In the genomic region with DNA sequence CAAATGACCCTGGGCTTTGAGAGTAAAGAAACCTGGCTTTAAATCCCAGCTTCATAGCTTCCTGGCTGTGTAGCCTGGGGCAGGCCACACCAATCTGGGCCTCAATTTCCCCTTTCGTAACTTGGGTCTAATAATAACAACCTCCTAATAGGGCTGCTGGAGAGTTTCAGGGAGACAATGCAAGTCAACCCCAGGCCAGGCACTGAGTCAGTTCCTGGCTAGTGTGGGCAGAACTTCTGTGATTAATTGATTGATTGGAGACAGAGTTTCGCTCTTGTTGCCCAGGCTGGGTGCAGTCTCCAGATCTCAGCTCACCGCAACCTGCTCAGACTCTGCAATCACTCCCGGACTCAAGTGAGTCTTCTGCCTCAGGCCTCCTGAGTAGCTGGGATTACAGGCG, we compare ENCODE assay signal across 14 cellular contexts. TPM values are rescaled to one million over a fixed set of nuclear protein-coding genes. Genes with fewer than 3 reads are reported as not detected.
A peak's percentile ranks its signal among the peaks of the same experiment; 100 is the strongest.
DNase-seq lines count a peak whose midpoint lies in the region; ATAC-seq lines count a peak whose summit lies in the region.
"Had no signal": no experiment of that assay in that cellular context is flagged by ENCODE, and none has a peak within 500 bp of the region (broad histone marks: within the 10 kb centered on the region; RNA-seq: fewer than 3 reads in every experiment).

No MANE protein-coding gene starts in this region.

- peak overlapping the region; percentile 80 for H3K27ac Mint-ChIP-seq in stimulated activated naive CD8-positive, alpha-beta T cell treated with anti-CD3 and anti-CD28 coated beads, Interleukin-15, Interleukin-2, amounts not matched to agents 100 ng/mL and 50 ng/mL, for 24 hours
- peak overlapping the region; percentile 82 for H3K27ac Mint-ChIP-seq in activated CD4-positive, alpha-beta memory T cell treated with anti-CD3 and anti-CD28 coated beads for 36 hours
- peak overlapping the region; percentile 93 to 99 (median 98) for H3K27ac Mint-ChIP-seq in immature natural killer cell

- no peak for ATAC-seq in stimulated activated naive CD8-positive, alpha-beta T cell treated with anti-CD3 and anti-CD28 coated beads, Interleukin-15, Interleukin-2, amounts not matched to agents 100 U/mL and 50 U/mL, for 24 hours
- no peak for ATAC-seq in GM21529 (IDR thresholded peaks at IDR 0.05; ENCODE audit: unreplicated experiment)
- no peak for ATAC-seq in GM18519 (IDR thresholded peaks at IDR 0.05; ENCODE audit: low FRiP score, unreplicated experiment)
- ATAC-seq: heart left ventricle had no signal

- H3K36me3 Mint-ChIP-seq in stimulated activated naive CD8-positive, alpha-beta T cell treated with anti-CD3 and anti-CD28 coated beads, Interleukin-15, Interleukin-2, amounts not matched to agents 100 ng/mL and 50 ng/mL, for 24 hours (ENCODE audit: low read depth) = peaks cover 10% of the 10 kb centered on the region
- H3K36me3 Mint-ChIP-seq in activated CD4-positive, alpha-beta memory T cell treated with anti-CD3 and anti-CD28 coated beads for 36 hours = peaks cover 15% of the 10 kb centered on the region
- H3K36me3 Mint-ChIP-seq in immature natural killer cell = peaks cover 4 to 7% (median 5%) of the 10 kb centered on the region in 3 donors

- H3K27me3 Mint-ChIP-seq in stimulated activated naive CD8-positive, alpha-beta T cell treated with anti-CD3 and anti-CD28 coated beads, Interleukin-15, Interleukin-2, amounts not matched to agents 100 ng/mL and 50 ng/mL, for 24 hours = no peaks in the 10 kb centered on the region
- H3K27me3 Mint-ChIP-seq in activated CD4-positive, alpha-beta memory T cell treated with anti-CD3 and anti-CD28 coated beads for 36 hours = no peaks in the 10 kb centered on the region
- peaks cover 28 to 37% (median 34%) of the 10 kb centered on the region in 3 donors for H3K27me3 Mint-ChIP-seq in immature natural killer cell (ENCODE audit: low read depth in 3 of 3)

- no peak overlapping the region for H3K4me3 Mint-ChIP-seq in stimulated activated naive CD8-positive, alpha-beta T cell treated with anti-CD3 and anti-CD28 coated beads, Interleukin-15, Interleukin-2, amounts not matched to agents 100 ng/mL and 50 ng/mL, for 24 hours
- H3K4me3 Mint-ChIP-seq in activated CD4-positive, alpha-beta memory T cell treated with anti-CD3 and anti-CD28 coated beads for 36 hours = peak overlapping the region; percentile 5
- H3K4me3 Mint-ChIP-seq in immature natural killer cell = peak overlapping the region; percentile 42 to 100 (median 62)

- DNase-seq in stimulated activated naive CD8-positive, alpha-beta T cell treated with anti-CD3 and anti-CD28 coated beads, Interleukin-15, Interleukin-2, amounts not matched to agents 100 U/mL and 50 U/mL, for 24 hours = no peak
- no peak for DNase-seq in activated CD4-positive, alpha-beta memory T cell treated with anti-CD3 and anti-CD28 coated beads for 36 hours
- DNase-seq in immature natural killer cell (no peak), NCI-H446 (lab: John Stamatoyannopoulos, UW) (no peak), cardiac septum (ENCODE audit: low spot score) (no peak)
- DNase-seq: heart left ventricle, NCI-H1694 treated with DMSO at 0.1 percent for 48 hours, NCI-H446 treated with DMSO at 0.1 percent for 48 hours, SHP77 treated with DMSO at 0.1 percent for 48 hours had no signal

- CTCF ChIA-PET in activated CD4-positive, alpha-beta memory T cell treated with anti-CD3 and anti-CD28 coated beads for 36 hours (lab: Charles Lee) = interaction anchor here (1.0 to 6.6 kb wide), 3 partner anchors 14 to 87 kb away, joined by 3 to 131 read pairs (median 56); a partner anchor contains a TSS

- intact Hi-C loops in activated CD4-positive, alpha-beta memory T cell treated with anti-CD3 and anti-CD28 coated beads for 36 hours (cut with micrococcal nuclease) = no loop called here
- intact Hi-C loops in cardiac septum (cut with DNase I) = no loop called here

- H3K9me3 Mint-ChIP-seq in stimulated activated naive CD8-positive, alpha-beta T cell treated with anti-CD3 and anti-CD28 coated beads, Interleukin-15, Interleukin-2, amounts not matched to agents 100 ng/mL and 50 ng/mL, for 24 hours = no peaks in the 10 kb centered on the region
- H3K9me3 Mint-ChIP-seq in activated CD4-positive, alpha-beta memory T cell treated with anti-CD3 and anti-CD28 coated beads for 36 hours = no peaks in the 10 kb centered on the region
- peaks cover 0 to 1% (median 0%) of the 10 kb centered on the region in 6 donors for H3K9me3 Mint-ChIP-seq in immature natural killer cell

- H3K4me1 Mint-ChIP-seq in stimulated activated naive CD8-positive, alpha-beta T cell treated with anti-CD3 and anti-CD28 coated beads, Interleukin-15, Interleukin-2, amounts not matched to agents 100 ng/mL and 50 ng/mL, for 24 hours (ENCODE audit: low read depth) = peaks cover 77% of the 10 kb centered on the region
- H3K4me1 Mint-ChIP-seq in activated CD4-positive, alpha-beta memory T cell treated with anti-CD3 and anti-CD28 coated beads for 36 hours (ENCODE audit: low read depth) = peaks cover 63% of the 10 kb centered on the region
- peaks cover 76 to 79% of the 10 kb centered on the region in 2 donors for H3K4me1 Mint-ChIP-seq in immature natural killer cell

- POLR2A ChIA-PET in activated CD4-positive, alpha-beta memory T cell treated with anti-CD3 and anti-CD28 coated beads for 36 hours (lab: Charles Lee) = no interaction called here

RNA-seq across cellular contexts. Expression of a gene that starts 3.4 kb away (rescaled TPM):
- total RNA-seq in activated CD4-positive, alpha-beta memory T cell treated with anti-CD3 and anti-CD28 coated beads for 36 hours = 10 to 100 TPM; 34.5 to 35.3 TPM
- polyA plus RNA-seq in immature natural killer cell = 10 to 100 TPM; 16.9 to 86.2 (median 18.7) TPM
- 16.0 TPM for total RNA-seq in cardiac septum
- total RNA-seq: HT1080, M059J had no signal

RNA-seq across cellular contexts. Expression of a gene that starts 4.0 kb away (rescaled TPM):
- 10 to 100 TPM; 99.4 to 99.6 TPM for total RNA-seq in activated CD4-positive, alpha-beta memory T cell treated with anti-CD3 and anti-CD28 coated beads for 36 hours
- polyA plus RNA-seq in immature natural killer cell = 10 to 100 TPM; 44.6 to 83.1 (median 58.1) TPM
- total RNA-seq in cardiac septum = 48.7 TPM

RNA-seq across cellular contexts. Expression of a gene that starts 20.9 kb away (rescaled TPM):
- 10 to 100 TPM; 80.0 to 83.9 TPM for total RNA-seq in activated CD4-positive, alpha-beta memory T cell treated with anti-CD3 and anti-CD28 coated beads for 36 hours
- 10 to 100 TPM; 77.3 to 97.7 (median 89.1) TPM for polyA plus RNA-seq in immature natural killer cell
- 36.5 TPM for total RNA-seq in cardiac septum

RNA-seq across cellular contexts. Expression of a gene that starts 46.7 kb away (rescaled TPM):
- 10 to 100 TPM; 12.7 to 16.2 TPM for total RNA-seq in activated CD4-positive, alpha-beta memory T cell treated with anti-CD3 and anti-CD28 coated beads for 36 hours
- 10 to 100 TPM; 38.9 to 55.1 (median 49.9) TPM for polyA plus RNA-seq in immature natural killer cell
- 4.4 TPM for total RNA-seq in cardiac septum
